Comparison of ENCODE assay signal across 16 cellular contexts in genomic region chr6:109291893-109292292, GRCh38.
A peak's percentile ranks its signal among the peaks of the same experiment; 100 is the strongest.
DNase-seq lines count a peak whose midpoint lies in the region; ATAC-seq and TF ChIP-seq lines count a peak whose summit lies in the region.
"Had no signal": no experiment of that assay in that cellular context is flagged by ENCODE, and none has a peak within 500 bp of the region (broad histone marks: within the 10 kb centered on the region; RNA-seq: fewer than 3 reads in every experiment).

No MANE protein-coding gene starts in this region.

- H3K4me3 Mint-ChIP-seq in neural progenitor cell: no peak overlapping the region
- H3K4me3 Mint-ChIP-seq: CD4-positive, alpha-beta memory T cell had no signal

- no peaks in the 10 kb centered on the region for H3K36me3 Mint-ChIP-seq in neural progenitor cell
- H3K36me3 Mint-ChIP-seq: CD4-positive, alpha-beta memory T cell had no signal

- peaks cover 24% of the 10 kb centered on the region for H3K4me1 ChIP-seq in left ventricle myocardium inferior
- H3K4me1 ChIP-seq in neural progenitor cell: no peaks in the 10 kb centered on the region
- H3K4me1 ChIP-seq: SJSA1 had no signal

- H3K79me2 ChIP-seq in neural progenitor cell (ENCODE audit: low read depth): no peaks in the 10 kb centered on the region

- H3K4me2 ChIP-seq in neural progenitor cell: no peak overlapping the region

- H4K20me1 ChIP-seq in neural progenitor cell (ENCODE audit: low read depth): no peaks in the 10 kb centered on the region

- DNase-seq in left ventricle myocardium inferior: no peak
- no peak for DNase-seq in Right ventricle myocardium inferior (ENCODE audit: missing footprints)
- peak; percentile 91 for DNase-seq in NCI-H69 (lab: John Stamatoyannopoulos, UW)
- DNase-seq in neural progenitor cell (ENCODE audit: low spot score): no peak
- no peak for DNase-seq in cerebellar nuclear complex (lab: John Stamatoyannopoulos, UW)
- no peak for DNase-seq in DMS153 (lab: John Stamatoyannopoulos, UW)
- no peak for DNase-seq in stimulated activated CD4-positive, alpha-beta T cell treated with anti-CD3 and anti-CD28 coated beads, Interleukin-1b, Interleukin-23, amount 100 ng/mL, for 48 hours
- DNase-seq: CD4-positive, alpha-beta memory T cell; DND-41; HCEC 1CT; NCI-H1436 treated with DMSO at 0.1 percent for 48 hours; NCI-H2081 treated with DMSO at 0.1 percent for 48 hours; NCI-H524; SW 1271 had no signal

- H3K27me3 ChIP-seq in left ventricle myocardium inferior (ENCODE audit: low read depth) (peaks cover 13% of the 10 kb centered on the region), neural progenitor cell (no peaks in the 10 kb centered on the region)
- H3K27me3 ChIP-seq: SJSA1 had no signal

- TF ChIP-seq CTCF in left ventricle myocardium inferior (IDR thresholded peaks at IDR 0.05; ENCODE audit: borderline replicate concordance) (no peak), neural progenitor cell (IDR thresholded peaks at IDR 0.05) (no peak)

- H3K4me3 ChIP-seq in left ventricle myocardium inferior (no peak overlapping the region), neural progenitor cell (no peak overlapping the region)
- H3K4me3 ChIP-seq: SJSA1 had no signal

- peaks cover 16% of the 10 kb centered on the region for H3K4me1 Mint-ChIP-seq in neural progenitor cell

- no peaks in the 10 kb centered on the region for H3F3A ChIP-seq in neural progenitor cell (ENCODE audit: low read depth)

- no peak for ATAC-seq in Right ventricle myocardium inferior

- H3K27me3 Mint-ChIP-seq in neural progenitor cell (ENCODE audit: insufficient read depth, low read depth): peaks cover 10% of the 10 kb centered on the region

- H3K27ac ChIP-seq in left ventricle myocardium inferior (replicated peaks): peak overlapping the region; percentile 41
- H3K27ac ChIP-seq in neural progenitor cell: no peak overlapping the region
- H3K27ac ChIP-seq: RWPE1, SJSA1 had no signal

- H3K9me3 ChIP-seq in left ventricle myocardium inferior (replicated peaks) (no peaks in the 10 kb centered on the region), neural progenitor cell (ENCODE audit: low read depth) (no peaks in the 10 kb centered on the region)
- H3K9me3 ChIP-seq: SJSA1 had no signal

- intact Hi-C loops in left ventricle myocardium inferior (cut with micrococcal nuclease) (no loop called here), Right ventricle myocardium inferior (cut with DNase I) (no loop called here)

- peak overlapping the region; percentile 11 for H3K27ac Mint-ChIP-seq in neural progenitor cell
- H3K27ac Mint-ChIP-seq: CD4-positive, alpha-beta memory T cell had no signal

- H3K36me3 ChIP-seq in left ventricle myocardium inferior (no peaks in the 10 kb centered on the region), neural progenitor cell (no peaks in the 10 kb centered on the region)
- H3K36me3 ChIP-seq: SJSA1 had no signal

- no peak overlapping the region for H2AFZ ChIP-seq in neural progenitor cell (replicated peaks)

- no peak overlapping the region for H3K9ac ChIP-seq in neural progenitor cell

- no peaks in the 10 kb centered on the region for H3K9me3 Mint-ChIP-seq in neural progenitor cell
- H3K9me3 Mint-ChIP-seq: CD4-positive, alpha-beta memory T cell had no signal
